Comparison of ENCODE assay signal across 1 cellular context in genomic region chr3:187041362-187042061, GRCh38.
A peak's percentile ranks its signal among the peaks of the same experiment; 100 is the strongest.
TF ChIP-seq lines count a peak whose summit lies in the region.

No MANE protein-coding gene starts in this region.

TF ChIP-seq in HepG2, 621 proteins besides CTCF, POLR2A, EP300 and RAD21 (continued from another document and continues in another):
- TF ChIP-seq IRF2 (CRISPR knock-in tag; IDR thresholded peaks at IDR 0.05): no peak
- TF ChIP-seq ZBTB40 (IDR thresholded peaks at IDR 0.05): no peak
- no peak for TF ChIP-seq ZBTB40 (CRISPR knock-in tag; IDR thresholded peaks at IDR 0.05)
- TF ChIP-seq NR2F6 (IDR thresholded peaks at IDR 0.05): peak; percentile 75
- TF ChIP-seq NR2F6 (CRISPR knock-in tag; IDR thresholded peaks at IDR 0.05): peak; percentile 80
- peak; percentile 88; the same call in 1 of the 2 replicates for TF ChIP-seq PPARG (CRISPR knock-in tag; conservative IDR thresholded peaks at IDR 0.05)
- peak; percentile 51 for TF ChIP-seq ZNF331 (CRISPR knock-in tag; IDR thresholded peaks at IDR 0.05)
- no peak for TF ChIP-seq SETDB1 (CRISPR knock-in tag; IDR thresholded peaks at IDR 0.05; ENCODE audit: borderline replicate concordance)
- no peak for TF ChIP-seq U2AF2 (IDR thresholded peaks at IDR 0.05; ENCODE audit: low read depth, low read length)
- TF ChIP-seq RORA (CRISPR knock-in tag; IDR thresholded peaks at IDR 0.05): no peak
- TF ChIP-seq TCF12 (IDR thresholded peaks at IDR 0.05): no peak
- TF ChIP-seq TCF12 (CRISPR knock-in tag; IDR thresholded peaks at IDR 0.05): peak; percentile 71
- TF ChIP-seq NAIF1 (CRISPR knock-in tag; IDR thresholded peaks at IDR 0.05; ENCODE audit: borderline replicate concordance): peak; percentile 77
- TF ChIP-seq NFIC (IDR thresholded peaks at IDR 0.05; ENCODE audit: low read length): peak; percentile 98
- no peak for TF ChIP-seq MNT (IDR thresholded peaks at IDR 0.05)
- no peak for TF ChIP-seq NONO (IDR thresholded peaks at IDR 0.05)
- TF ChIP-seq NONO (CRISPR knock-in tag; conservative IDR thresholded peaks at IDR 0.05): peak; percentile 57; the same call in 1 of the 2 replicates
- peak in 1 of 2 experiments; percentile 63; a peak in 1 of 4 replicates for TF ChIP-seq NR2F1 (CRISPR knock-in tag; IDR thresholded peaks at IDR 0.05)
- no peak for TF ChIP-seq TBX2 (CRISPR knock-in tag; IDR thresholded peaks at IDR 0.05; ENCODE audit: borderline replicate concordance)
- TF ChIP-seq EEA1 (CRISPR knock-in tag; IDR thresholded peaks at IDR 0.05; ENCODE audit: borderline replicate concordance): no peak
- TF ChIP-seq ZNF597 (CRISPR knock-in tag; IDR thresholded peaks at IDR 0.05): no peak
- no peak; the same call in 1 of the 2 replicates for TF ChIP-seq TGIF2 (CRISPR knock-in tag; IDR thresholded peaks at IDR 0.05)
- no peak for TF ChIP-seq CREB3 (CRISPR knock-in tag; IDR thresholded peaks at IDR 0.05)
- peak; percentile 88; the same call in 1 of the 2 replicates for TF ChIP-seq SMARCC2 (IDR thresholded peaks at IDR 0.05)
- peak; percentile 51; the same call in 1 of the 2 replicates for TF ChIP-seq ZFP36L1 (CRISPR knock-in tag; IDR thresholded peaks at IDR 0.05)
- TF ChIP-seq BCL3 (CRISPR knock-in tag; IDR thresholded peaks at IDR 0.05): no peak
- no peak for TF ChIP-seq ZNF619 (CRISPR knock-in tag; IDR thresholded peaks at IDR 0.05)
- no peak for TF ChIP-seq ZKSCAN1 (IDR thresholded peaks at IDR 0.05; ENCODE audit: low read length)
- TF ChIP-seq NCOA5 (CRISPR knock-in tag; IDR thresholded peaks at IDR 0.05): no peak
- 0 out of 2 replicates have a peak, but pooled peaks have one; percentile 32 for TF ChIP-seq ZHX1 (CRISPR knock-in tag; IDR thresholded peaks at IDR 0.05; ENCODE audit: low read depth)
- TF ChIP-seq HOMEZ (CRISPR knock-in tag; IDR thresholded peaks at IDR 0.05; ENCODE audit: low read depth): peak; percentile 73; the same call in 1 of the 2 replicates
- no peak for TF ChIP-seq PHB2 (IDR thresholded peaks at IDR 0.05; ENCODE audit: partially characterized antibody)
- TF ChIP-seq TFAP4 (IDR thresholded peaks at IDR 0.05; ENCODE audit: borderline replicate concordance, low read depth): no peak
- TF ChIP-seq ZNF260 (CRISPR knock-in tag; IDR thresholded peaks at IDR 0.05; ENCODE audit: borderline replicate concordance, low read depth): no peak
- no peak for TF ChIP-seq RFX5 (IDR thresholded peaks at IDR 0.05; ENCODE audit: low read depth, low read length)
- 0 out of 2 replicates have a peak, but pooled peaks have one; percentile 19 for TF ChIP-seq ZSCAN25 (CRISPR knock-in tag; IDR thresholded peaks at IDR 0.05)
- TF ChIP-seq MXD4 (CRISPR knock-in tag; IDR thresholded peaks at IDR 0.05): no peak
- TF ChIP-seq ISL2 (CRISPR knock-in tag; IDR thresholded peaks at IDR 0.05): peak; percentile 96
- no peak for TF ChIP-seq TERF1 (CRISPR knock-in tag; IDR thresholded peaks at IDR 0.05)
- no peak; the same call in 1 of the 2 replicates for TF ChIP-seq TFDP2 (CRISPR knock-in tag; IDR thresholded peaks at IDR 0.05)
